1 cellular context compared by ENCODE assay signal in genomic region chr4:26239796-26240195, GRCh38.
TF ChIP-seq lines count a peak whose summit lies in the region.

No MANE protein-coding gene starts in this region.

TF ChIP-seq in HepG2, 621 proteins besides CTCF, POLR2A, EP300 and RAD21 (continued from another document):
- TF ChIP-seq SNAPC4 (CRISPR knock-in tag; IDR thresholded peaks at IDR 0.05) (no peak), ZSCAN25 (CRISPR knock-in tag; IDR thresholded peaks at IDR 0.05) (no peak), HDAC2 (CRISPR knock-in tag; IDR thresholded peaks at IDR 0.05) (no peak), FOXK1 (CRISPR knock-in tag; IDR thresholded peaks at IDR 0.05; ENCODE audit: borderline replicate concordance, low read depth) (no peak), SNAI1 (CRISPR knock-in tag; IDR thresholded peaks at IDR 0.05; ENCODE audit: borderline replicate concordance) (no peak), ZSCAN21 (CRISPR knock-in tag; IDR thresholded peaks at IDR 0.05; ENCODE audit: borderline replicate concordance) (no peak), HNRNPK (IDR thresholded peaks at IDR 0.05; ENCODE audit: low read depth, low read length, poor library complexity, severe bottlenecking) (peak; percentile 82), TAF15 (IDR thresholded peaks at IDR 0.05; ENCODE audit: low read depth, low read length, poor library complexity, severe bottlenecking) (no peak), TFAP4 (IDR thresholded peaks at IDR 0.05; ENCODE audit: borderline replicate concordance, low read depth) (no peak), POGZ (CRISPR knock-in tag; IDR thresholded peaks at IDR 0.05) (no peak), PCBP2 (optimal IDR thresholded peaks at IDR 0.05; ENCODE audit: low read depth, low read length, poor library complexity, severe bottlenecking) (peak; percentile 43), ZNF432 (CRISPR knock-in tag; IDR thresholded peaks at IDR 0.05; ENCODE audit: borderline replicate concordance) (no peak), ZNF691 (CRISPR knock-in tag; IDR thresholded peaks at IDR 0.05; ENCODE audit: borderline replicate concordance, low read depth) (no peak), ZNF318 (CRISPR knock-in tag; IDR thresholded peaks at IDR 0.05) (no peak)
